11 cellular contexts compared by ENCODE assay signal in genomic region chr20:63859166-63859699, GRCh38. TPM values are rescaled to one million over a fixed set of nuclear protein-coding genes. Genes with fewer than 3 reads are reported as not detected.
DNase-seq lines count a peak whose midpoint lies in the region; ATAC-seq lines count a peak whose summit lies in the region.
"Had no signal": no experiment of that assay in that cellular context is flagged by ENCODE, and none has a peak within 500 bp of the region (broad histone marks: within the 10 kb centered on the region; RNA-seq: fewer than 3 reads in every experiment).

No MANE protein-coding gene starts in this region.

- H3K4me3 ChIP-seq in iPS-18c (ENCODE audit: insufficient read depth, low read depth, low read length) (peak overlapping the region; percentile 29; the same call in 1 of the 2 replicates), skeletal muscle tissue (ENCODE audit: low read length in 3 of 3) (no peak overlapping the region)

- H3K4me3 Mint-ChIP-seq in T-helper 17 cell, result peak overlapping the region; percentile 53

- H3K9ac ChIP-seq in ES-I3 (ENCODE audit: low read depth, low read length) (peak overlapping the region; percentile 12; the same call in 1 of the 2 replicates), skeletal muscle tissue (ENCODE audit: low read depth in 1 of 3, low read length in 3 of 3) (no peak overlapping the region)

- H3K4me1 Mint-ChIP-seq in T-helper 17 cell, result peaks cover 25% of the 10 kb centered on the region

- no peak for DNase-seq in T-helper 17 cell
- no peak for DNase-seq in NCI-H446 treated with DMSO at 0.1 percent for 48 hours (lab: John Stamatoyannopoulos, UW)
- no peak for DNase-seq in iPS-NIHi11 (ENCODE audit: low spot score)

- ATAC-seq in T-helper 17 cell (no peak), HG02642 (IDR thresholded peaks at IDR 0.05; ENCODE audit: poor library complexity, unreplicated experiment) (no peak), GM18870 (IDR thresholded peaks at IDR 0.05; ENCODE audit: unreplicated experiment) (no peak)

- peaks cover 20% of the 10 kb centered on the region; the same call in 1 of the 2 replicates for H3K4me1 ChIP-seq in ES-I3 (ENCODE audit: insufficient read depth, low read length)
- H3K4me1 ChIP-seq in skeletal muscle tissue (ENCODE audit: control insufficient read depth in 3 of 3, insufficient read depth in 3 of 3, low read length in 3 of 3), result peaks cover 38 to 51% (median 47%) of the 10 kb centered on the region in 3 donors

- H3K27ac ChIP-seq in skeletal muscle tissue (ENCODE audit: low read depth, low read length), result peak overlapping the region; percentile 62
- H3K27ac ChIP-seq: epithelial cell of prostate had no signal

- peaks cover 15 to 34% (median 19%) of the 10 kb centered on the region in 3 donors for H3K27me3 ChIP-seq in skeletal muscle tissue (ENCODE audit: control insufficient read depth in 3 of 3, insufficient read depth in 3 of 3, low read length in 3 of 3)

- H3K27ac Mint-ChIP-seq in T-helper 17 cell, result peak overlapping the region; percentile 45

- H3K36me3 Mint-ChIP-seq in T-helper 17 cell (ENCODE audit: low read depth), result no peaks in the 10 kb centered on the region

- H3K36me3 ChIP-seq in ES-I3 (ENCODE audit: insufficient read depth, low read length), result no peaks in the 10 kb centered on the region
- peaks cover 6 to 14% (median 8%) of the 10 kb centered on the region in 3 donors for H3K36me3 ChIP-seq in skeletal muscle tissue (ENCODE audit: control insufficient read depth in 3 of 3, insufficient read depth in 3 of 3, low read length in 3 of 3)

- no peaks in the 10 kb centered on the region for H3K27me3 Mint-ChIP-seq in T-helper 17 cell

- H3K9me3 ChIP-seq in ES-I3 (ENCODE audit: control insufficient read depth, insufficient read depth, low read length) (no peaks in the 10 kb centered on the region), T-helper 17 cell (ENCODE audit: control insufficient read depth, low read length, poor library complexity, severe bottlenecking) (no peaks in the 10 kb centered on the region), iPS-18c (ENCODE audit: control insufficient read depth, insufficient read depth, low read length) (no peaks in the 10 kb centered on the region), skeletal muscle tissue (ENCODE audit: control insufficient read depth in 3 of 3, low read length in 3 of 3) (no peaks in the 10 kb centered on the region)

RNA-seq across cellular contexts. Expression of gene ABHD16B, which starts 2.1 kb away (rescaled TPM):
- total RNA-seq in T-helper 17 cell, result not detected
- not detected for total RNA-seq in skeletal muscle tissue
- total RNA-seq: Daoy, sciatic nerve had no signal

RNA-seq across cellular contexts. Expression of gene TPD52L2, which starts 5.8 kb away (rescaled TPM):
- total RNA-seq in T-helper 17 cell (10 to 100 TPM; 26.9 to 29.9 TPM), skeletal muscle tissue (29.2 TPM)

RNA-seq across cellular contexts. Expression of gene ZBTB46, which starts 28.2 kb away (rescaled TPM):
- total RNA-seq in T-helper 17 cell (under 1 TPM; 0.21 to 0.72 TPM), skeletal muscle tissue (52.2 TPM)

RNA-seq across cellular contexts. Expression of gene DNAJC5, which starts 35.7 kb away (rescaled TPM):
- total RNA-seq in T-helper 17 cell (10 to 100 TPM; 35.7 to 39.0 TPM), skeletal muscle tissue (30.3 TPM)

Comparison
In these comparisons a context has a peak if more than half of its experiments do, and no peak if none do; other contexts are left out.
1. RNA of gene ZBTB46, which starts 28.2 kb away (total RNA-seq): 52.2 TPM in skeletal muscle tissue (single experiment); 0.21 to 0.72 TPM in T-helper 17 cell; every median in the first group is over 10 times any median in the second.